ENCODE assay signal across 1 cellular context in the genomic region with DNA sequence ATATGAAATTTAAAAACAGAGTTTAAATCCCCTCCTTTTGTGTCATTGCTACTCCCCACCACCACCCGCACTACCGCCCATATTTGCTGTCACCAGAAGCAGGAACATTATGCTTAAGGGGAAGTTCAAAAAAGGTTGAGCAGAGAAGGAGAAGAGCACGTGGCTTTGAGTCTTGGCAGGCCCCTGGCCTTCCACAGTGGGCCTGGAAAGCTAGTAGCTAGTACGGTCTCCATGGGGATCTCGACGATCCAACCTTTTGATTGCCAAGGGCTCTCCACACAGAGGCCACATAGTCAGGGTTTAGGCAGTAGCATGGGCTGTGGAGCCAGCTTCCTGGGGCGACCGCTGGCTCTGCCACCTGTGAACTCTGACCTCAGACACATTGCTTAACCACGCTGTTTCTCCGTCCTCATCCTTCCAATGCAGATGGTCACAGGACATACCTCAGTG.
TF ChIP-seq lines count a peak whose summit lies in the region.

No MANE protein-coding gene starts in this region.

TF ChIP-seq in GM12891, 5 proteins besides CTCF, POLR2A, EP300 and RAD21:
- TF ChIP-seq POLR2AphosphoS5 (IDR thresholded peaks at IDR 0.05; ENCODE audit: low read depth, low read length): no peak
- TF ChIP-seq TAF1 (IDR thresholded peaks at IDR 0.05; ENCODE audit: low read depth, low read length): no peak
- no peak for TF ChIP-seq POU2F2 (IDR thresholded peaks at IDR 0.05; ENCODE audit: low read depth, low read length)
- TF ChIP-seq SPI1 (IDR thresholded peaks at IDR 0.05; ENCODE audit: low read depth, low read length): no peak
- TF ChIP-seq PAX5 (IDR thresholded peaks at IDR 0.05; ENCODE audit: insufficient read depth, low read length, severe bottlenecking): no peak
